Comparison of ENCODE assay signal across 8 cellular contexts in the genomic region with DNA sequence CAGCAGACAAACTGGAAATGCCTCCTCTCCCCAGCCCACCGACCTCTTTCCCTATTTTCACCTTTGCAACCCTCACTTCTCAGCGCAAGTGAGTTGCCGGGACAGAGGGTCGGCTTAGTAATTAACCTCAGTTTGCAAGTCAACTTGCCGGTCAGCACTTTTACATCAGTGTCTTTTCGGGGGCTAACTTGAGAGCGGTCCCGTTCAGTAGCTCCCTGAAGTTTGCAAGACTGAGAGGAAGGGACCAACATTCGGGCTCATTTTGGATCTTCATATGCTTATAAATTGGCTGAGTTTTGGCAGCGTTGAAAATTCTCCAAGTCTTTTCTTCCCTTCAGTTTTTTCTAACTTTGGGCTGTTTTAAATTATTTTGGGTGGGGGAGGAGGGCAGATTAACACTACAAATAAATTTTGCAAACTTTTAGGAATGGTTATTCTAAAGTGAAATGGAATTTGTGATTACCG. TPM values are rescaled to one million over a fixed set of nuclear protein-coding genes. Genes with fewer than 3 reads are reported as not detected.
DNase-seq lines count a peak whose midpoint lies in the region; ATAC-seq and TF ChIP-seq lines count a peak whose summit lies in the region.

No MANE protein-coding gene starts in this region.

- H3K4me3 ChIP-seq in SJCRH30 (peak overlapping the region; percentile 73), fibroblast of the aortic adventitia (ENCODE audit: low read depth, low read length) (peak overlapping the region; percentile 98), skeletal muscle cell (ENCODE audit: low read depth, low read length) (peak overlapping the region; percentile 91)

- H3K4me1 ChIP-seq in SJCRH30, result no peaks in the 10 kb centered on the region

- H3K27ac ChIP-seq in SJCRH30, result peak overlapping the region; percentile 84

- peak; percentile 9 for ATAC-seq in GM18517 (IDR thresholded peaks at IDR 0.05; ENCODE audit: unreplicated experiment)

- DNase-seq in SJCRH30, result no peak
- peak; percentile 23 for DNase-seq in fibroblast of the aortic adventitia (ENCODE audit: low read depth)
- DNase-seq in skeletal muscle cell (ENCODE audit: low read depth), result no peak
- DNase-seq in medulla oblongata (ENCODE audit: extremely low spot score), result no peak
- no peak for DNase-seq in activated effector memory CD4-positive, alpha-beta T cell treated with anti-CD3 and anti-CD28 coated beads, Interleukin-2, amount 50 U/mL, for 16 hours
- DNase-seq in NOMO-1 (lab: John Stamatoyannopoulos, UW; ENCODE audit: unreplicated experiment in 2 of 2), result no peak
- no peak for DNase-seq in cerebellar nuclear complex (lab: John Stamatoyannopoulos, UW)

- no peaks in the 10 kb centered on the region for H3K27me3 ChIP-seq in SJCRH30

- H3K36me3 ChIP-seq in SJCRH30, result peaks cover 5% of the 10 kb centered on the region

- H3K9me3 ChIP-seq in SJCRH30 (replicated peaks), result no peaks in the 10 kb centered on the region

- no peak for TF ChIP-seq CTCF in fibroblast of the aortic adventitia (IDR thresholded peaks at IDR 0.05; ENCODE audit: insufficient read depth, low read length)

RNA-seq across cellular contexts. Expression of a gene that starts 0.8 kb away (rescaled TPM):
- total RNA-seq in SJCRH30 (2014; rRNA removed; shearing (Covaris generic)), result 19.7 and 19.9 TPM in 2 replicates
- total RNA-seq in fibroblast of the aortic adventitia (ENCODE audit: low replicate concordance), result 3.8 and 5.6 TPM in 2 replicates

RNA-seq across cellular contexts. Expression of a gene that starts 17.9 kb away (rescaled TPM):
- 25.9 and 27.2 TPM in 2 replicates for total RNA-seq in SJCRH30 (2014; rRNA removed; shearing (Covaris generic))
- 26.9 and 52.5 TPM in 2 replicates for total RNA-seq in fibroblast of the aortic adventitia (ENCODE audit: low replicate concordance)
